In genomic region chr2:231384970-231385369, GRCh38 we compare ENCODE assay signal across 1 cellular context.
TF ChIP-seq lines count a peak whose summit lies in the region.

No MANE protein-coding gene starts in this region.

TF ChIP-seq in K562, 482 proteins besides CTCF, POLR2A, EP300 and RAD21 (continued from another document):
- TF ChIP-seq TFE3 (CRISPR knock-in tag; IDR thresholded peaks at IDR 0.05), result no peak
